ENCODE assay signal across 8 cellular contexts in the genomic region with DNA sequence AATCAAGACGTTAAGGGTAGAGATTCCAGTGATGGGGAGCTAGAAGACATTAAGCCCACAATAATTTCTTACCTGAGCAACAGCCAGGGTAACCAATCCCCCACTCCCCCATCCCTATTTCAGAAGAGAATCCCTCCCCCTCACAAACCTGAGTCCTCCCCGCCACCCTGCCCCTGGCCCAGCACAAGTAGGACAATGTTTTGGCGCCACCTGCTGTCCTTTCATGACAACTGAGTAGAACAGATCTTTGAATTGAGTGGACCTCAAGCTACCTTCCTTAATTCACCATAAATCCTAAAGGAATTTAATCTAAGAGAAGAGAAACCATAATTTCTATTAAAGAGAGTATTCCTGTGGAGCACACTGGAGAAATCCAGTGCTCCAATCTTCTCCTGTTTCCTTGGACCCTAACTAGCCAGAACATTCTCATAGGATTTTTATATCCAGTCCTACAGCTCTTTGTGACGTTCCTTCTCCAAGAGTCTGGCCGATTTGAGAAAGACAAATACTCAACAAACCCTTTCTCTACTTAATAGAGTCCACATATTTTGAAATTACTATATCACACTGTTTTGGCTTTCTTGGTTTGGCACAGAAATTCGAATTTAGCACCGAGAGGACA. TPM values are rescaled to one million over a fixed set of nuclear protein-coding genes. Genes with fewer than 3 reads are reported as not detected.
A peak's percentile ranks its signal among the peaks of the same experiment; 100 is the strongest.
DNase-seq lines count a peak whose midpoint lies in the region; ATAC-seq and TF ChIP-seq lines count a peak whose summit lies in the region.

No MANE protein-coding gene starts in this region.

- H3K27me3 Mint-ChIP-seq in glutamatergic neuron (ENCODE audit: unreplicated experiment): peaks cover 1% of the 10 kb centered on the region

- no peak overlapping the region for H3K27ac Mint-ChIP-seq in glutamatergic neuron (ENCODE audit: unreplicated experiment)

- 46% methylated on average over 7 of the region's 7 CpGs for WGBS in prostate gland

- TF ChIP-seq CTCF in glutamatergic neuron (IDR thresholded peaks at IDR 0.05; ENCODE audit: partially characterized antibody, unreplicated experiment): peak; percentile 71
- peak; percentile 67 to 81 (median 77) for TF ChIP-seq CTCF in prostate gland (IDR thresholded peaks at IDR 0.05)

- ATAC-seq in HG02884 (IDR thresholded peaks at IDR 0.05; ENCODE audit: unreplicated experiment) (no peak), GM18858 (IDR thresholded peaks at IDR 0.05; ENCODE audit: unreplicated experiment) (no peak)

- no peaks in the 10 kb centered on the region for H3K36me3 ChIP-seq in H7 (replicated peaks; ENCODE audit: control insufficient read depth, insufficient read depth, low read length)
- no peaks in the 10 kb centered on the region for H3K36me3 ChIP-seq in prostate gland

- no peak overlapping the region for H3K27ac ChIP-seq in prostate gland

- H3K9me3 ChIP-seq in prostate gland: no peaks in the 10 kb centered on the region

- no peaks in the 10 kb centered on the region for H3K36me3 Mint-ChIP-seq in glutamatergic neuron (ENCODE audit: unreplicated experiment)

- no peaks in the 10 kb centered on the region for H3K27me3 ChIP-seq in H7 (ENCODE audit: control insufficient read depth, insufficient read depth, low read length)
- H3K27me3 ChIP-seq in prostate gland (replicated peaks; ENCODE audit: insufficient read depth): no peaks in the 10 kb centered on the region

- no peak overlapping the region for H3K4me3 ChIP-seq in H7 (ENCODE audit: insufficient read depth, low read depth, low read length)
- no peak overlapping the region for H3K4me3 ChIP-seq in prostate gland

- H3K4me1 Mint-ChIP-seq in glutamatergic neuron (ENCODE audit: low read depth, unreplicated experiment): peaks cover 27% of the 10 kb centered on the region

- intact Hi-C loops in prostate gland (cut with DNase I): loop anchor here (5.0 kb wide), 1 partner anchor 62 kb away; no protein-coding TSS in a partner anchor

- H3K4me3 Mint-ChIP-seq in glutamatergic neuron (ENCODE audit: unreplicated experiment): no peak overlapping the region

- DNase-seq in C1 segment of cervical spinal cord (lab: John Stamatoyannopoulos, UW) (peak in 9 of 14 donors; percentile 1 to 43 (median 27)), H7 (peak; percentile 80), RPMI8226 (peak; percentile 53), glutamatergic neuron (peak; percentile 81), prostate gland (ENCODE audit: low spot score) (peak; percentile 70)
- DNase-seq in activated naive CD4-positive, alpha-beta T cell (lab: John Stamatoyannopoulos, UW): peak in 3 of 4 experiments; percentile 11 to 40 (median 34)

- TF ChIP-seq POLR2A in prostate gland (IDR thresholded peaks at IDR 0.05): no peak

- H3K9me3 Mint-ChIP-seq in glutamatergic neuron (ENCODE audit: unreplicated experiment): no peaks in the 10 kb centered on the region

- H3K4me1 ChIP-seq in prostate gland (replicated peaks): peaks cover 22% of the 10 kb centered on the region

RNA-seq across cellular contexts. Expression of a gene that starts 41.1 kb away (rescaled TPM):
- 22.0 and 22.7 TPM in 2 replicates for total RNA-seq in H7 (2014; rRNA removed; shearing (Covaris generic))
- 24.8 TPM for total RNA-seq in glutamatergic neuron (ENCODE audit: unreplicated experiment)
- 10 to 100 TPM; 15.2 to 16.9 TPM for total RNA-seq in prostate gland

RNA-seq across cellular contexts. Expression of a gene that starts 50.3 kb away (rescaled TPM):
- total RNA-seq in H7 (2014; rRNA removed; shearing (Covaris generic)): not detected in 2 replicates
- total RNA-seq in glutamatergic neuron (ENCODE audit: unreplicated experiment): 1.1 TPM
- 1 to 10 TPM; 2.3 to 2.9 TPM for total RNA-seq in prostate gland

RNA-seq across cellular contexts. Expression of a gene that starts 57.2 kb away (rescaled TPM):
- 27.7 and 33.2 TPM in 2 replicates for total RNA-seq in H7 (2014; rRNA removed; shearing (Covaris generic))
- total RNA-seq in glutamatergic neuron (ENCODE audit: unreplicated experiment) (61.5 TPM), prostate gland (10 to 100 TPM; 53.6 to 60.1 TPM)

RNA-seq across cellular contexts. Expression of a gene that starts 58.5 kb away (rescaled TPM):
- 60.2 and 64.5 TPM in 2 replicates for total RNA-seq in H7 (2014; rRNA removed; shearing (Covaris generic))
- total RNA-seq in glutamatergic neuron (ENCODE audit: unreplicated experiment): 167 TPM
- 100 to 1,000 TPM in 1 of 2 donors, 10 to 100 TPM in 1; 84.4 to 142 TPM for total RNA-seq in prostate gland

RNA-seq across cellular contexts. Expression of a gene that starts 58.8 kb away (rescaled TPM):
- total RNA-seq in H7 (2014; rRNA removed; shearing (Covaris generic)): 1.1 TPM in 2 replicates
- total RNA-seq in glutamatergic neuron (ENCODE audit: unreplicated experiment) (not detected), prostate gland (1 to 10 TPM; 3.2 to 9.6 TPM)

Comparison
In these comparisons a context has a peak if more than half of its experiments do, and no peak if none do; other contexts are left out.
1. DNase-seq: peak in every context shown above with its lines; median percentile 81 in glutamatergic neuron; 80 in H7; 70 in prostate gland; 53 in RPMI8226; 34 in activated naive CD4-positive, alpha-beta T cell; 27 in C1 segment of cervical spinal cord.